Comparison of ENCODE assay signal across 6 cellular contexts in the genomic region with DNA sequence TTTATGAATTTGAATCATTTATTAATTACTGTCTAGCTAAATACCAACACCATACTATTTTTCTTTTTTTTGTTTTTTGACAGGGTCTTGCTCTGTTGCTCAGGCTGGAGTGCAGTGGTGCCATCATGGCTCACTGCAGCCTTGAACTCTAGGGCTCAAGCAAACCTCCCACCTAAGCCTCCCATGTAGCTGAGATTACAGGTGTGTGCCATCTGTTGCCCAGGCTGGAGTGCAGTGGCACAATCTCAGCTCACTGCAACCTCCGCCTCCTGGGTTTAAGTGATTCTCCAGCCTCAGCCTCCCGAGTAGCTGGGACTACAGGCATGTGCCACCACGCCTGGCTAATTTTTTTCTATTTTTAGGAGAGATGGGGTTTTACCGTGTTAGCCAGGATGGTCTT. TPM values are rescaled to one million over a fixed set of nuclear protein-coding genes. Genes with fewer than 3 reads are reported as not detected.
DNase-seq lines count a peak whose midpoint lies in the region; ATAC-seq and TF ChIP-seq lines count a peak whose summit lies in the region.
"Not testable (repeated sequence)": the region's sequence is repeated elsewhere in the genome, so short reads cannot be mapped to it uniquely, and the experiment has no call there.

No MANE protein-coding gene starts in this region.

- not testable (repeated sequence) for H4K20me1 ChIP-seq in SU-DHL-6 (ENCODE audit: low read depth, low read length)

- peak overlapping the region in 1 of 8 donors; percentile 39 for H3K4me3 Mint-ChIP-seq in CD4-positive, alpha-beta memory T cell
- not testable (repeated sequence) for H3K4me3 Mint-ChIP-seq in activated CD4-positive, alpha-beta T cell treated with anti-CD3 and anti-CD28 coated beads for 36 hours
- H3K4me3 Mint-ChIP-seq in activated T-helper 17 cell treated with anti-CD3 and anti-CD28 coated beads, Interleukin-2, amount 50 U/mL, for 72 hours: peak overlapping the region; percentile 20
- H3K4me3 Mint-ChIP-seq in naive B cell: peak overlapping the region in 2 of 8 donors; percentile 73 to 75

- H3K36me3 Mint-ChIP-seq in CD4-positive, alpha-beta memory T cell; activated CD4-positive, alpha-beta T cell treated with anti-CD3 and anti-CD28 coated beads for 36 hours (ENCODE audit: low read depth); activated T-helper 17 cell treated with anti-CD3 and anti-CD28 coated beads, Interleukin-2, amount 50 U/mL, for 72 hours (ENCODE audit: low read depth); naive B cell: not testable (repeated sequence)

- POLR2A ChIA-PET in CD4-positive, alpha-beta memory T cell (lab: Charles Lee; ENCODE audit: partially characterized antibody): interaction anchor here (1.5 to 3.9 kb wide), 6 partner anchors 11 to 339 kb away, joined by 4 to 39 read pairs (median 12); no protein-coding TSS in a partner anchor
- POLR2A ChIA-PET in activated CD4-positive, alpha-beta T cell treated with anti-CD3 and anti-CD28 coated beads for 36 hours (lab: Charles Lee): interaction anchor here (0.6 kb wide), 1 partner anchor 146 kb away, joined by 3 read pairs; no protein-coding TSS in a partner anchor

- not testable (repeated sequence) for H3K9me2 ChIP-seq in SU-DHL-6 (replicated peaks; ENCODE audit: insufficient read depth, low read length)

- not testable (repeated sequence) for DNase-seq in CD4-positive, alpha-beta memory T cell; activated CD4-positive, alpha-beta T cell treated with anti-CD3 and anti-CD28 coated beads for 36 hours; naive B cell
- DNase-seq in NCI-H69 (lab: John Stamatoyannopoulos, UW): peak; percentile 6

- not testable (repeated sequence) for H3K27me3 Mint-ChIP-seq in CD4-positive, alpha-beta memory T cell; activated CD4-positive, alpha-beta T cell treated with anti-CD3 and anti-CD28 coated beads for 36 hours; activated T-helper 17 cell treated with anti-CD3 and anti-CD28 coated beads, Interleukin-2, amount 50 U/mL, for 72 hours; naive B cell

- H3K27ac ChIP-seq in CD4-positive, alpha-beta memory T cell (ENCODE audit: low read depth, low read length): not testable (repeated sequence)
- peak overlapping the region; percentile 88 for H3K27ac ChIP-seq in SU-DHL-6 (ENCODE audit: low read depth, low read length)

- H3K9ac ChIP-seq in SU-DHL-6 (ENCODE audit: low read length): peak overlapping the region; percentile 62; the same call in 1 of the 2 replicates

- H3K36me3 ChIP-seq in CD4-positive, alpha-beta memory T cell (ENCODE audit: insufficient read depth, low read length); SU-DHL-6 (ENCODE audit: low read length): not testable (repeated sequence)

- H3K79me2 ChIP-seq in SU-DHL-6 (ENCODE audit: insufficient read depth, low read length): peaks cover 29% of the 10 kb centered on the region

- peak overlapping the region in 4 of 7 donors; percentile 32 to 75 (median 62) for H3K27ac Mint-ChIP-seq in CD4-positive, alpha-beta memory T cell
- H3K27ac Mint-ChIP-seq in activated CD4-positive, alpha-beta T cell treated with anti-CD3 and anti-CD28 coated beads for 36 hours: peak overlapping the region; percentile 72
- not testable (repeated sequence) for H3K27ac Mint-ChIP-seq in activated T-helper 17 cell treated with anti-CD3 and anti-CD28 coated beads, Interleukin-2, amount 50 U/mL, for 72 hours
- peak overlapping the region in 4 of 6 donors; percentile 47 to 91 (median 70) for H3K27ac Mint-ChIP-seq in naive B cell

- H3K9me3 Mint-ChIP-seq in CD4-positive, alpha-beta memory T cell; activated CD4-positive, alpha-beta T cell treated with anti-CD3 and anti-CD28 coated beads for 36 hours (ENCODE audit: low read depth); activated T-helper 17 cell treated with anti-CD3 and anti-CD28 coated beads, Interleukin-2, amount 50 U/mL, for 72 hours; naive B cell: not testable (repeated sequence)

- H3K4me2 ChIP-seq in SU-DHL-6 (ENCODE audit: low read depth, low read length, poor library complexity, severe bottlenecking): peak overlapping the region; percentile 80

- ATAC-seq in activated CD4-positive, alpha-beta T cell treated with anti-CD3 and anti-CD28 coated beads for 36 hours; activated T-helper 17 cell treated with anti-CD3 and anti-CD28 coated beads, Interleukin-2, amount 50 U/mL, for 72 hours (replicated peaks); naive B cell (ENCODE audit: low read depth in 2 of 2): not testable (repeated sequence)

- not testable (repeated sequence) for H3K9me3 ChIP-seq in CD4-positive, alpha-beta memory T cell (ENCODE audit: control insufficient read depth in 1 of 2, low read length in 2 of 2); SU-DHL-6 (ENCODE audit: insufficient read depth, low read length)

- H3K4me1 ChIP-seq in CD4-positive, alpha-beta memory T cell (ENCODE audit: insufficient read depth, low read length): peaks cover 47% of the 10 kb centered on the region

- H3K4me3 ChIP-seq in CD4-positive, alpha-beta memory T cell (ENCODE audit: low read length in 2 of 2); SU-DHL-6 (ENCODE audit: insufficient read depth, low read length, poor library complexity, severe bottlenecking): not testable (repeated sequence)

- intact Hi-C loops in CD4-positive, alpha-beta memory T cell (cut with micrococcal nuclease): not testable (repeated sequence)
- intact Hi-C loops in activated CD4-positive, alpha-beta T cell treated with anti-CD3 and anti-CD28 coated beads for 36 hours (cut with DNase I, micrococcal nuclease): loop anchor here (5.0 to 10.0 kb wide), 2 partner anchors 157 to 299 kb away; no protein-coding TSS in a partner anchor

- CTCF ChIA-PET in CD4-positive, alpha-beta memory T cell (lab: Charles Lee; ENCODE audit: partially characterized antibody): interaction anchor here (1.7 to 8.2 kb wide), 3 partner anchors 203 to 344 kb away, joined by 7 to 300 read pairs (median 8); a partner anchor contains a TSS
- CTCF ChIA-PET in activated CD4-positive, alpha-beta T cell treated with anti-CD3 and anti-CD28 coated beads for 36 hours (lab: Charles Lee): interaction anchor here (1.7 to 2.9 kb wide), 2 partner anchors 11 to 202 kb away, joined by 5 to 15 read pairs; no protein-coding TSS in a partner anchor

- peaks cover 87% of the 10 kb centered on the region for H3F3A ChIP-seq in SU-DHL-6 (ENCODE audit: insufficient read depth)

- H3K4me1 Mint-ChIP-seq in CD4-positive, alpha-beta memory T cell: peaks cover 28 to 52% (median 34%) of the 10 kb centered on the region in 4 donors
- H3K4me1 Mint-ChIP-seq in activated CD4-positive, alpha-beta T cell treated with anti-CD3 and anti-CD28 coated beads for 36 hours: peaks cover 42% of the 10 kb centered on the region
- peaks cover 20% of the 10 kb centered on the region for H3K4me1 Mint-ChIP-seq in activated T-helper 17 cell treated with anti-CD3 and anti-CD28 coated beads, Interleukin-2, amount 50 U/mL, for 72 hours
- peaks cover 18 to 67% (median 34%) of the 10 kb centered on the region in 3 donors for H3K4me1 Mint-ChIP-seq in naive B cell

- not testable (repeated sequence) for H3K27me3 ChIP-seq in CD4-positive, alpha-beta memory T cell (ENCODE audit: insufficient read depth, low read length); SU-DHL-6 (ENCODE audit: low read length)

- TF ChIP-seq CTCF in SU-DHL-6 (IDR thresholded peaks at IDR 0.05; ENCODE audit: insufficient read depth, low read length, poor library complexity, severe bottlenecking): not testable (repeated sequence)

- not testable (repeated sequence) for H2AFZ ChIP-seq in SU-DHL-6 (ENCODE audit: low read depth, low read length, severe bottlenecking)

RNA-seq across cellular contexts. Expression of a gene that starts 27.1 kb away (rescaled TPM):
- 10 to 100 TPM; 11.0 to 12.2 TPM for total RNA-seq in CD4-positive, alpha-beta memory T cell
- 1 to 10 TPM; 3.2 to 5.4 TPM for polyA plus RNA-seq in CD4-positive, alpha-beta memory T cell
- 1 to 10 TPM; 4.8 TPM for total RNA-seq in activated CD4-positive, alpha-beta T cell treated with anti-CD3 and anti-CD28 coated beads for 36 hours
- 1 to 10 TPM; 5.6 to 6.1 TPM for total RNA-seq in activated T-helper 17 cell treated with anti-CD3 and anti-CD28 coated beads, Interleukin-2, amount 50 U/mL, for 72 hours
- polyA plus RNA-seq in naive B cell (ENCODE audit: low read depth in 6 of 6): under 1 TPM; 0.04 to 0.73 (median 0.17) TPM
